In genomic region chr11:64810271-64810890, GRCh38 we compare ENCODE assay signal across 8 cellular contexts. TPM values are rescaled to one million over a fixed set of nuclear protein-coding genes. Genes with fewer than 3 reads are reported as not detected.
DNase-seq lines count a peak whose midpoint lies in the region; ATAC-seq and TF ChIP-seq lines count a peak whose summit lies in the region.

Gene MEN1, minus strand, starts transcription at chr11:64810551. Its CDS starts 442 bp downstream, at chr11:64810109.

- ATAC-seq in GM19463 (IDR thresholded peaks at IDR 0.05; ENCODE audit: unreplicated experiment) = peak; percentile 63
- peak; percentile 83 for ATAC-seq in effector memory CD8-positive, alpha-beta T cell (replicated peaks)

- H3K36me3 Mint-ChIP-seq in CD14-positive monocyte = peaks cover 20 to 25% of the 10 kb centered on the region in 2 donors
- H3K36me3 Mint-ChIP-seq in effector memory CD8-positive, alpha-beta T cell (ENCODE audit: insufficient read depth) = peaks cover 7% of the 10 kb centered on the region

- peak within 1 kb of the TSS; percentile 94 to 95 for H3K4me3 Mint-ChIP-seq in CD14-positive monocyte
- H3K4me3 Mint-ChIP-seq in effector memory CD8-positive, alpha-beta T cell = peak within 1 kb of the TSS; percentile 96 to 98

- peaks cover 2 to 5% (median 4%) of the 10 kb centered on the region in 3 donors for H3K27me3 Mint-ChIP-seq in CD14-positive monocyte (ENCODE audit: low read depth in 3 of 3)
- no peaks in the 10 kb centered on the region for H3K27me3 Mint-ChIP-seq in effector memory CD8-positive, alpha-beta T cell

- H3K27ac Mint-ChIP-seq in CD14-positive monocyte = peak within 1 kb of the TSS; percentile 11 to 89 (median 74)
- peak within 1 kb of the TSS; percentile 93 to 94 for H3K27ac Mint-ChIP-seq in effector memory CD8-positive, alpha-beta T cell

- H3K9me3 Mint-ChIP-seq in CD14-positive monocyte = no peaks in the 10 kb centered on the region
- no peaks in the 10 kb centered on the region for H3K9me3 Mint-ChIP-seq in effector memory CD8-positive, alpha-beta T cell

- no peak for TF ChIP-seq CTCF in CD14-positive monocyte (IDR thresholded peaks at IDR 0.05)

- peak; percentile 83 for DNase-seq in CD14-positive monocyte (ENCODE audit: low spot score)
- peak; percentile 98 for DNase-seq in HT1080 (ENCODE audit: low read depth)
- peak; percentile 94 for DNase-seq in NOMO-1 treated with dmso at 0.1 percent for 144 hours (lab: John Stamatoyannopoulos, UW; ENCODE audit: unreplicated experiment)
- peak; percentile 52 to 58 for DNase-seq in activated CD8-positive, alpha-beta memory T cell treated with anti-CD3 and anti-CD28 coated beads for 4 hours (ENCODE audit: low read depth in 2 of 2)
- DNase-seq in effector memory CD8-positive, alpha-beta T cell = peak; percentile 63 to 82 (median 63)
- peak; percentile 97 for DNase-seq in medulla oblongata (ENCODE audit: extremely low spot score)
- peak; percentile 70 to 80 (median 79) for DNase-seq in stimulated activated CD4-positive, alpha-beta T cell treated with anti-CD3 and anti-CD28 coated beads, TNF-alpha, amount 100 ng/mL, for 48 hours (ENCODE audit: low read depth in 3 of 3)

- H3K4me1 Mint-ChIP-seq in CD14-positive monocyte = peaks cover 19% of the 10 kb centered on the region
- peaks cover 15 to 31% of the 10 kb centered on the region in 2 donors for H3K4me1 Mint-ChIP-seq in effector memory CD8-positive, alpha-beta T cell (ENCODE audit: low read depth in 2 of 2)

- intact Hi-C loops in CD14-positive monocyte (cut with micrococcal nuclease) = no loop called here

RNA-seq across cellular contexts. Expression of gene MEN1, which starts in this region (rescaled TPM):
- polyA plus RNA-seq in CD14-positive monocyte = 10 to 100 TPM in 1 of 2 donors, 1 to 10 TPM in 1; 9.4 to 10.0 TPM
- total RNA-seq in HT1080 (2014; rRNA removed; shearing (Covaris generic)) = 22.3 and 34.1 TPM in 2 replicates
- polyA plus RNA-seq in HT1080 (2015; cell fraction: cytosol; rRNA removed) = 49.3 and 56.7 TPM in 2 replicates
- polyA plus RNA-seq in HT1080 (2015; cell fraction: nucleus; rRNA removed) = 71.2 and 75.4 TPM in 2 replicates

Comparison
In these comparisons a context has a peak if more than half of its experiments do, and no peak if none do; other contexts are left out.
1. Peak in every context shown above with its lines: DNase-seq and ATAC-seq.